8 cellular contexts compared by ENCODE assay signal in genomic region chr11:62573592-62574362, GRCh38. TPM values are rescaled to one million over a fixed set of nuclear protein-coding genes. Genes with fewer than 3 reads are reported as not detected.
DNase-seq lines count a peak whose midpoint lies in the region; ATAC-seq and TF ChIP-seq lines count a peak whose summit lies in the region.

A gene with protein sequence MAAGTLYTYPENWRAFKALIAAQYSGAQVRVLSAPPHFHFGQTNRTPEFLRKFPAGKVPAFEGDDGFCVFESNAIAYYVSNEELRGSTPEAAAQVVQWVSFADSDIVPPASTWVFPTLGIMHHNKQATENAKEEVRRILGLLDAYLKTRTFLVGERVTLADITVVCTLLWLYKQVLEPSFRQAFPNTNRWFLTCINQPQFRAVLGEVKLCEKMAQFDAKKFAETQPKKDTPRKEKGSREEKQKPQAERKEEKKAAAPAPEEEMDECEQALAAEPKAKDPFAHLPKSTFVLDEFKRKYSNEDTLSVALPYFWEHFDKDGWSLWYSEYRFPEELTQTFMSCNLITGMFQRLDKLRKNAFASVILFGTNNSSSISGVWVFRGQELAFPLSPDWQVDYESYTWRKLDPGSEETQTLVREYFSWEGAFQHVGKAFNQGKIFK (minus strand): TSS chr11:62573891. CDS start chr11:62573842, 49 bp downstream.

- POLR2A ChIA-PET in GM10248 (lab: Yijun Ruan, JAX), result interaction anchor here (0.5 to 4.2 kb wide), 27 partner anchors 9 to 1214 kb away, joined by 3 to 87 read pairs (median 4); partner anchors contain the start of genes C11orf98, CSKMT, HNRNPUL2 and LBHD1

- DNase-seq in GM10248 (ENCODE audit: extremely low spot score), result peak; percentile 99
- peak; percentile 99 for DNase-seq in NCI-H1105 (lab: John Stamatoyannopoulos, UW)
- DNase-seq in SKM-1 treated with dmso at 0.1 percent for 144 hours (lab: John Stamatoyannopoulos, UW; ENCODE audit: unreplicated experiment), result peak; percentile 100
- peak; percentile 100 for DNase-seq in glomerular visceral epithelial cell (ENCODE audit: extremely low spot score)
- DNase-seq in osteocyte (ENCODE audit: extremely low spot score, unreplicated experiment), result peak; percentile 100

- peak within 1 kb of the TSS; percentile 68 for H3K4me3 ChIP-seq in thymus (ENCODE audit: low read length)

- CTCF ChIA-PET in GM10248 (lab: Yijun Ruan, JAX), result interaction anchor here (0.7 to 2.9 kb wide), 7 partner anchors 10 to 150 kb away, joined by 3 to 11 read pairs (median 4); no protein-coding TSS in a partner anchor

- peak; percentile 85 for ATAC-seq in HG02623 (IDR thresholded peaks at IDR 0.05; ENCODE audit: unreplicated experiment)

- TF ChIP-seq CTCF in GM10248 (IDR thresholded peaks at IDR 0.05; ENCODE audit: control extremely low read depth, extremely low read depth, low read depth, missing control alignments) (no peak), osteocyte (IDR thresholded peaks at IDR 0.05) (no peak)

- no peaks in the 10 kb centered on the region for H3K9me3 ChIP-seq in thymus (ENCODE audit: control insufficient read depth)

- H3K27me3 ChIP-seq in thymus (ENCODE audit: control insufficient read depth, insufficient read depth), result no peaks in the 10 kb centered on the region

- peaks cover 17% of the 10 kb centered on the region for H3K36me3 Mint-ChIP-seq in activated naive CD8-positive, alpha-beta T cell
- H3K36me3 Mint-ChIP-seq in osteocyte (ENCODE audit: unreplicated experiment), result peaks cover 33% of the 10 kb centered on the region

- no peaks in the 10 kb centered on the region for H3K9me3 Mint-ChIP-seq in activated naive CD8-positive, alpha-beta T cell (ENCODE audit: low read depth)
- H3K9me3 Mint-ChIP-seq in osteocyte (ENCODE audit: unreplicated experiment), result no peaks in the 10 kb centered on the region

- H3K36me3 ChIP-seq in thymus (ENCODE audit: control insufficient read depth, insufficient read depth), result peaks cover 52% of the 10 kb centered on the region

- H3K4me3 Mint-ChIP-seq in activated naive CD8-positive, alpha-beta T cell, result peak within 1 kb of the TSS; percentile 99
- H3K4me3 Mint-ChIP-seq in osteocyte (ENCODE audit: unreplicated experiment), result peak within 1 kb of the TSS; percentile 95

- WGBS in thymus, result under 1% methylated on average over 46 of the region's 46 CpGs

- peak within 1 kb of the TSS; percentile 80 for H3K27ac ChIP-seq in thymus (ENCODE audit: low read depth)

- H3K27ac Mint-ChIP-seq in activated naive CD8-positive, alpha-beta T cell, result peak within 1 kb of the TSS; percentile 98
- peak within 1 kb of the TSS; percentile 99 for H3K27ac Mint-ChIP-seq in osteocyte (ENCODE audit: unreplicated experiment)

- peaks cover 49% of the 10 kb centered on the region for H3K4me1 Mint-ChIP-seq in activated naive CD8-positive, alpha-beta T cell (ENCODE audit: low read depth)
- H3K4me1 Mint-ChIP-seq in osteocyte (ENCODE audit: unreplicated experiment), result peaks cover 48% of the 10 kb centered on the region

- peaks cover 12% of the 10 kb centered on the region for H3K4me1 ChIP-seq in thymus (ENCODE audit: control insufficient read depth, insufficient read depth, low read length)

- H3K27me3 Mint-ChIP-seq in activated naive CD8-positive, alpha-beta T cell, result no peaks in the 10 kb centered on the region
- H3K27me3 Mint-ChIP-seq in osteocyte (ENCODE audit: unreplicated experiment), result no peaks in the 10 kb centered on the region

RNA-seq across cellular contexts. Expression of the gene that starts here (rescaled TPM):
- total RNA-seq in osteocyte, result 1,404 TPM in 2 replicates
- 1,365 TPM for polyA plus RNA-seq in thymus

Comparison
In these comparisons a context has a peak if more than half of its experiments do, and no peak if none do; other contexts are left out.
1. Peak in every context shown above with its lines: DNase-seq, ATAC-seq, H3K4me3 ChIP-seq and H3K27ac ChIP-seq.